10 cellular contexts compared by ENCODE assay signal in the genomic region with DNA sequence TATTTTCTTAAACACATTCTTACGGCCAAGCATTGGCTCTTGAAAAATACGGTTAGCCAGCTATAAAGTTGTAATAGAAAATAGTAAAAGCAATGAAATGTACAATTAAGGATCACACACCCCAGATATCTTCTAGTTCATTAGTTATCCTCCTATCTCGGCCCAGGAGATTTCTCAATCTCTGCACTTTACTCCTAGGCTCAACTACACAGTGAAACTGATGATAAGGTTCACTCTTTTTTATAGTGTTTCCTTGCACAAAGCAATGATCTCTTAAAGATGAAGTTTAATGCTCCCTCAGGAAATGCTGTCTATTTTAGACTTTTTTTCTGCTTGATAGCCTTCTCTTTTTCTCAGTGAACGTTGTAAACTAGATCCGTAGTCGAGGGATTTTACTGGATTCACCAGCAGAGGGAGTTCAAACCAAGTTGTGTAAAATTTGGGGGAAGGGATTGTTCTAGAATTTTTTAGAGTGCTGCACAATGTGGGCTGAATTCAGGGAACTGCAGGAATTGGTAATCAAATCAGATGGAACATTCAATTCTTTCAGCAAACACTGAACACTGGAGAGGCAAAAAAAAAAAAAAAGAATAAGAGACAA.
DNase-seq lines count a peak whose midpoint lies in the region; ATAC-seq, FAIRE-seq and TF ChIP-seq lines count a peak whose summit lies in the region.
"Had no signal": no experiment of that assay in that cellular context is flagged by ENCODE, and none has a peak within 500 bp of the region (broad histone marks: within the 10 kb centered on the region; RNA-seq: fewer than 3 reads in every experiment).

No MANE protein-coding gene starts in this region.

- no peaks in the 10 kb centered on the region for H3K79me2 ChIP-seq in astrocyte (ENCODE audit: insufficient read depth, low read length)

- no peak overlapping the region for H3K4me3 Mint-ChIP-seq in Caco-2 (ENCODE audit: unreplicated experiment)
- H3K4me3 Mint-ChIP-seq in astrocyte (ENCODE audit: unreplicated experiment), result no peak overlapping the region
- H3K4me3 Mint-ChIP-seq in immature natural killer cell, result no peak overlapping the region
- H3K4me3 Mint-ChIP-seq in activated T-cell treated with anti-CD3 and anti-CD28 coated beads, Interleukin-2, amount 50 U/mL, for 4 hours, result no peak overlapping the region
- H3K4me3 Mint-ChIP-seq: activated T-cell treated with anti-CD3 and anti-CD28 coated beads, Interleukin-2, amount 50 U/mL, for 72 hours; memory B cell had no signal

- no peaks in the 10 kb centered on the region for H4K20me1 ChIP-seq in astrocyte (ENCODE audit: insufficient read depth, low read length)

- H3K4me2 ChIP-seq in astrocyte (ENCODE audit: low read length), result no peak overlapping the region

- no peak for FAIRE-seq in astrocyte (lab: Jason Lieb, UNC)

- H3K27me3 ChIP-seq in Caco-2 (replicated peaks; ENCODE audit: control insufficient read depth, insufficient read depth, low read length) (no peaks in the 10 kb centered on the region), astrocyte (ENCODE audit: insufficient read depth, low read length) (no peaks in the 10 kb centered on the region), right lobe of liver (no peaks in the 10 kb centered on the region)

- no peak for TF ChIP-seq POLR2A in right lobe of liver (IDR thresholded peaks at IDR 0.05)

- H3K27me3 Mint-ChIP-seq in Caco-2 (ENCODE audit: insufficient read depth, unreplicated experiment), result no peaks in the 10 kb centered on the region
- H3K27me3 Mint-ChIP-seq in astrocyte (ENCODE audit: low read depth, unreplicated experiment), result no peaks in the 10 kb centered on the region
- H3K27me3 Mint-ChIP-seq in immature natural killer cell (ENCODE audit: low read depth in 3 of 3), result no peaks in the 10 kb centered on the region
- no peaks in the 10 kb centered on the region for H3K27me3 Mint-ChIP-seq in activated T-cell treated with anti-CD3 and anti-CD28 coated beads, Interleukin-2, amount 50 U/mL, for 4 hours (ENCODE audit: low read depth)
- H3K27me3 Mint-ChIP-seq: memory B cell had no signal

- H3K9me3 Mint-ChIP-seq in Caco-2 (ENCODE audit: unreplicated experiment) (no peaks in the 10 kb centered on the region), astrocyte (ENCODE audit: unreplicated experiment) (no peaks in the 10 kb centered on the region), immature natural killer cell (peaks cover 2 to 43% (median 4%) of the 10 kb centered on the region in 6 donors)
- no peaks in the 10 kb centered on the region for H3K9me3 Mint-ChIP-seq in activated T-cell treated with anti-CD3 and anti-CD28 coated beads, Interleukin-2, amount 50 U/mL, for 4 hours

- H3K4me1 Mint-ChIP-seq in Caco-2 (ENCODE audit: low read depth, unreplicated experiment), result no peaks in the 10 kb centered on the region
- H3K4me1 Mint-ChIP-seq in astrocyte (ENCODE audit: low read depth, unreplicated experiment), result no peaks in the 10 kb centered on the region
- no peaks in the 10 kb centered on the region for H3K4me1 Mint-ChIP-seq in immature natural killer cell
- H3K4me1 Mint-ChIP-seq in activated T-cell treated with anti-CD3 and anti-CD28 coated beads, Interleukin-2, amount 50 U/mL, for 4 hours (ENCODE audit: low read depth), result no peaks in the 10 kb centered on the region
- H3K4me1 Mint-ChIP-seq: memory B cell had no signal

- BruUV-seq in Caco-2 (replicated peaks; lab: Mats Ljungman, UMichigan), result no TSS peak

- TF ChIP-seq RAD21 in Ishikawa (IDR thresholded peaks at IDR 0.05; ENCODE audit: low read depth), result peak; percentile 44

- intact Hi-C loops in Caco-2 (cut with micrococcal nuclease; ENCODE audit: unreplicated experiment) (no loop called here), right lobe of liver (cut with DNase I) (no loop called here)

- H3K4me3 ChIP-seq in Caco-2 (ENCODE audit: low read depth, low read length), result no peak overlapping the region
- H3K4me3 ChIP-seq in astrocyte (ENCODE audit: insufficient read depth, low read depth, low read length), result no peak overlapping the region
- H3K4me3 ChIP-seq in right lobe of liver, result no peak overlapping the region

- H3K27ac ChIP-seq in astrocyte (ENCODE audit: low read depth, low read length) (no peak overlapping the region), right lobe of liver (no peak overlapping the region)

- no peak overlapping the region for H2AFZ ChIP-seq in astrocyte (ENCODE audit: low read depth, low read length)

- H3K36me3 ChIP-seq in Caco-2 (ENCODE audit: control insufficient read depth, insufficient read depth, low read length) (no peaks in the 10 kb centered on the region), astrocyte (ENCODE audit: insufficient read depth, low read length) (no peaks in the 10 kb centered on the region), right lobe of liver (no peaks in the 10 kb centered on the region)

- H3K4me1 ChIP-seq in Caco-2 (no peaks in the 10 kb centered on the region), astrocyte (ENCODE audit: insufficient read depth, low read length) (no peaks in the 10 kb centered on the region), right lobe of liver (peaks cover 0 to 4% (median 0%) of the 10 kb centered on the region in 4 donors)

- no peak overlapping the region for H3K9ac ChIP-seq in astrocyte (ENCODE audit: low read length)

- H3K36me3 Mint-ChIP-seq in Caco-2 (ENCODE audit: insufficient read depth, unreplicated experiment), result no peaks in the 10 kb centered on the region
- H3K36me3 Mint-ChIP-seq in astrocyte (ENCODE audit: low read depth, unreplicated experiment), result no peaks in the 10 kb centered on the region
- no peaks in the 10 kb centered on the region for H3K36me3 Mint-ChIP-seq in immature natural killer cell
- H3K36me3 Mint-ChIP-seq in activated T-cell treated with anti-CD3 and anti-CD28 coated beads, Interleukin-2, amount 50 U/mL, for 4 hours (ENCODE audit: insufficient read depth), result no peaks in the 10 kb centered on the region
- H3K36me3 Mint-ChIP-seq: memory B cell had no signal

- H3K9me3 ChIP-seq in Caco-2, result no peaks in the 10 kb centered on the region
- no peaks in the 10 kb centered on the region for H3K9me3 ChIP-seq in astrocyte (ENCODE audit: insufficient read depth, low read depth, low read length)
- H3K9me3 ChIP-seq in right lobe of liver, result no peaks in the 10 kb centered on the region

- CTCF ChIA-PET in Caco-2 (lab: Charles Lee), result no interaction called here

- DNase-seq in Caco-2, result peak in 1 of 2 experiments; percentile 21
- peak; percentile 17 for DNase-seq in astrocyte (ENCODE audit: low read depth)
- no peak for DNase-seq in right lobe of liver
- DNase-seq in immature natural killer cell, result no peak
- no peak for DNase-seq in 8988T
- no peak for DNase-seq in activated T-cell treated with anti-CD3 and anti-CD28 coated beads, Interleukin-2, amount 50 U/mL, for 4 hours
- DNase-seq: activated T-cell treated with anti-CD3 and anti-CD28 coated beads, Interleukin-2, amount 50 U/mL, for 72 hours had no signal

- H3K27ac Mint-ChIP-seq in Caco-2 (ENCODE audit: unreplicated experiment) (no peak overlapping the region), astrocyte (ENCODE audit: unreplicated experiment) (no peak overlapping the region), immature natural killer cell (no peak overlapping the region)
- H3K27ac Mint-ChIP-seq: activated T-cell treated with anti-CD3 and anti-CD28 coated beads, Interleukin-2, amount 50 U/mL, for 72 hours; memory B cell had no signal

- ATAC-seq in right lobe of liver (peak; percentile 70 to 89 (median 78)), GM19463 (IDR thresholded peaks at IDR 0.05; ENCODE audit: unreplicated experiment) (no peak)
- ATAC-seq in activated T-cell treated with anti-CD3 and anti-CD28 coated beads, Interleukin-2, amount 50 U/mL, for 4 hours, result no peak
- ATAC-seq: activated T-cell treated with anti-CD3 and anti-CD28 coated beads, Interleukin-2, amount 50 U/mL, for 72 hours had no signal

- POLR2A ChIA-PET in Caco-2 (lab: Charles Lee), result no interaction called here

- TF ChIP-seq CTCF in Caco-2 (IDR thresholded peaks at IDR 0.05; ENCODE audit: insufficient read depth in 1 of 2, low read depth in 1 of 2, low read length in 1 of 2, severe bottlenecking in 1 of 2, unreplicated experiment in 1 of 2), result peak; percentile 48
- TF ChIP-seq CTCF in astrocyte (IDR thresholded peaks at IDR 0.05; ENCODE audit: insufficient read depth, low read depth, low read length), result peak; percentile 59
- peak; percentile 44 to 64 (median 49) for TF ChIP-seq CTCF in right lobe of liver (IDR thresholded peaks at IDR 0.05)

- TF ChIP-seq EP300 in Ishikawa (IDR thresholded peaks at IDR 0.05; ENCODE audit: borderline replicate concordance), result no peak

- whole genome bisulfite sequencing in right lobe of liver (ENCODE audit: insufficient coverage, low coverage, low lambda C conversion rate, missing lambda C conversion rate), result 31% methylated on average over 6 of the region's 6 CpGs

TF ChIP-seq in Ishikawa, 13 proteins besides CTCF, POLR2A, EP300 and RAD21:
- TF ChIP-seq ZBTB7A (IDR thresholded peaks at IDR 0.05; ENCODE audit: low read depth), result no peak
- TF ChIP-seq, protein P1, sequence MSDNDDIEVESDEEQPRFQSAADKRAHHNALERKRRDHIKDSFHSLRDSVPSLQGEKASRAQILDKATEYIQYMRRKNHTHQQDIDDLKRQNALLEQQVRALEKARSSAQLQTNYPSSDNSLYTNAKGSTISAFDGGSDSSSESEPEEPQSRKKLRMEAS (IDR thresholded peaks at IDR 0.05), result no peak
- TF ChIP-seq EGR1 (IDR thresholded peaks at IDR 0.05), result no peak
- no peak for TF ChIP-seq TCF12 (IDR thresholded peaks at IDR 0.05; ENCODE audit: low read depth)
- no peak for TF ChIP-seq YY1 (IDR thresholded peaks at IDR 0.05; ENCODE audit: low read depth)
- TF ChIP-seq CREB1 (IDR thresholded peaks at IDR 0.05; ENCODE audit: low read depth), result no peak
- TF ChIP-seq TEAD4 (IDR thresholded peaks at IDR 0.05), result no peak
- no peak for TF ChIP-seq USF1 (IDR thresholded peaks at IDR 0.05)
TF ChIP-seq in Ishikawa: peak in this region for 0.

Comparison
In these comparisons a context has a peak if more than half of its experiments do, and no peak if none do; other contexts are left out.
1. ATAC-seq: peak in right lobe of liver (4 of 4); none in GM19463 (single experiment) and activated T-cell treated with anti-CD3 and anti-CD28 coated beads, Interleukin-2, amount 50 U/mL, for 4 hours (0 of 2).
2. Peak in every context shown above with its lines, with median percentiles within 50 percentile points of each other: CTCF ChIP-seq.